1 cellular context compared by ENCODE assay signal in the genomic region with DNA sequence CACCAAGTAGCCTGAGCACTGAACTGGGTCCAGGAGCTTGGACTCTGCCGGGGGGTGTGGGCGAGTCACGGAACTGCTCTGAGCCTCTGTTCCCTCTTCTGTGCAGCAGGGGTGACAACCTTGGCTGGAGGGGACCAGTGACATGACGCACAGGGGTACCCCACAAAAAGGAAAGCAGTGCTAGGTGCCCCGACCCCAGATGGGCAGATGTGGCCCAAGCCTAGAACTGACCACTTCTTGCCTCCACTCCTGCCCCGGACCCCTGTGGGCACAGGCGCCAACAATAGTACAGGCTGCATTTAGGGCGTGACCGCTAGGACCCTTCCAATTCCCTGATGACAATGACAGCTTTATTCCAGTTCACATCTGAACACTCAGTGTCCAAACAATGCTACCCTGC.
TF ChIP-seq lines count a peak whose summit lies in the region.

No MANE protein-coding gene starts in this region.

TF ChIP-seq in H1, 55 proteins besides CTCF, POLR2A, EP300 and RAD21 (continued from another document):
- TF ChIP-seq, protein P1, sequence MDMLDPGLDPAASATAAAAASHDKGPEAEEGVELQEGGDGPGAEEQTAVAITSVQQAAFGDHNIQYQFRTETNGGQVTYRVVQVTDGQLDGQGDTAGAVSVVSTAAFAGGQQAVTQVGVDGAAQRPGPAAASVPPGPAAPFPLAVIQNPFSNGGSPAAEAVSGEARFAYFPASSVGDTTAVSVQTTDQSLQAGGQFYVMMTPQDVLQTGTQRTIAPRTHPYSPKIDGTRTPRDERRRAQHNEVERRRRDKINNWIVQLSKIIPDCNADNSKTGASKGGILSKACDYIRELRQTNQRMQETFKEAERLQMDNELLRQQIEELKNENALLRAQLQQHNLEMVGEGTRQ (IDR thresholded peaks at IDR 0.05; ENCODE audit: low read length), result no peak
